ENCODE assay signal across 16 cellular contexts in the genomic region with DNA sequence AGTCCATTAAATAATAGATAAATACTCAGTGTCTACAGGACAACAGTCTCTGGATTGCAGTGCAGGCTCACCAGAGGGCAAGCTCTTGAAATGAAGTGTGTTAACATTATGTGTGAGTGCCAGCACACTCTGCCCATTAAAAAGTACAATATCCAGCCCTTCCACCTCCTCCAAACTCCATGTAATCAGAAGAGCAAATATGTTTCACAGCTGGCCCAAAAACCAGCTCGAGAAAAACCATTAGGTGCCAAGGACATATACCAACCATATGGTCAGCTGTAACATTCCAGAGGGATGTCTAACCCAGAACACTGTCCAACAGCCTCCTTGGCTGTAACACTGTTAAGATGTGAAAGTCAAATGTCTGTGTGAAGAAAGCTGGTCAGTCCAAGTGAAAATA.
DNase-seq lines count a peak whose midpoint lies in the region; ATAC-seq, FAIRE-seq and TF ChIP-seq lines count a peak whose summit lies in the region.
"Had no signal": no experiment of that assay in that cellular context is flagged by ENCODE, and none has a peak within 500 bp of the region (broad histone marks: within the 10 kb centered on the region; RNA-seq: fewer than 3 reads in every experiment).

No MANE protein-coding gene starts in this region.

- peaks cover 4% of the 10 kb centered on the region for H3K9me3 Mint-ChIP-seq in nephron progenitor cell
- H3K9me3 Mint-ChIP-seq in CD4-positive, alpha-beta T cell = no peaks in the 10 kb centered on the region
- H3K9me3 Mint-ChIP-seq: activated B cell treated with CpG ODN at 0.5 μM for 24 hours; stimulated activated naive B cell treated with anti-CD40 and anti-IgM and Interleukin-4, amounts not matched to agents 10 μg/mL and 1 μg/mL and 100 μg/mL, for 72 hours had no signal

- DNase-seq in GM03348 (ENCODE audit: low spot score) (peak; percentile 51), LNCaP clone FGC (ENCODE audit: low read depth) (peak; percentile 13), bronchial epithelial cell (ENCODE audit: low read depth) (peak; percentile 6), nephron progenitor cell (no peak), GM19238 (ENCODE audit: insufficient read length, low spot score) (no peak), ureter (ENCODE audit: low spot score) (no peak)
- DNase-seq in CD4-positive, alpha-beta T cell = no peak
- DNase-seq: activated B cell treated with CpG ODN at 0.5 μM for 24 hours; activated CD8-positive, alpha-beta memory T cell treated with anti-CD3 and anti-CD28 coated beads, Interleukin-2, amount 50 U/mL, for 48 hours; activated naive CD4-positive, alpha-beta T cell treated with anti-CD3 and anti-CD28 coated beads, Interleukin-2, amount 50 U/mL, for 16 hours; COR-L47; hippocampal formation; stimulated activated naive B cell treated with anti-CD40 and anti-IgM and Interleukin-4, amounts not matched to agents 10 μg/mL and 1 μg/mL and 100 μg/mL, for 72 hours; uterus had no signal

- no peak overlapping the region for H3K4me3 ChIP-seq in LNCaP clone FGC (ENCODE audit: low read depth, low read length)
- H3K4me3 ChIP-seq in bronchial epithelial cell (ENCODE audit: low read depth, low read length) = no peak overlapping the region
- H3K4me3 ChIP-seq: uterus had no signal

- H3K9me3 ChIP-seq in CD4-positive, alpha-beta T cell (ENCODE audit: control insufficient read depth, low read length) = no peaks in the 10 kb centered on the region
- H3K9me3 ChIP-seq: uterus had no signal

- TF ChIP-seq CTCF in LNCaP clone FGC (IDR thresholded peaks at IDR 0.05; ENCODE audit: control insufficient read depth, extremely low read depth, insufficient read depth) (no peak), bronchial epithelial cell (IDR thresholded peaks at IDR 0.05; ENCODE audit: insufficient read depth, low read length, severe bottlenecking) (no peak), nephron progenitor cell (IDR thresholded peaks at IDR 0.05) (no peak)
- no peak for TF ChIP-seq CTCF in CD4-positive, alpha-beta T cell (IDR thresholded peaks at IDR 0.05)

- H3K36me3 Mint-ChIP-seq in nephron progenitor cell (ENCODE audit: low read depth) = no peaks in the 10 kb centered on the region
- no peaks in the 10 kb centered on the region for H3K36me3 Mint-ChIP-seq in CD4-positive, alpha-beta T cell (ENCODE audit: low read depth)
- H3K36me3 Mint-ChIP-seq: stimulated activated naive B cell treated with anti-CD40 and anti-IgM and Interleukin-4, amounts not matched to agents 10 μg/mL and 1 μg/mL and 100 μg/mL, for 72 hours had no signal

- H3K36me3 ChIP-seq in bronchial epithelial cell (ENCODE audit: control insufficient read depth, insufficient read depth, low read length) = no peaks in the 10 kb centered on the region
- H3K36me3 ChIP-seq: uterus had no signal

- CTCF ChIA-PET in CD4-positive, alpha-beta T cell (lab: Charles Lee) = no interaction called here

- no peak overlapping the region for H3K4me3 Mint-ChIP-seq in nephron progenitor cell
- no peak overlapping the region for H3K4me3 Mint-ChIP-seq in CD4-positive, alpha-beta T cell
- H3K4me3 Mint-ChIP-seq: activated B cell treated with CpG ODN at 0.5 μM for 24 hours; stimulated activated naive B cell treated with anti-CD40 and anti-IgM and Interleukin-4, amounts not matched to agents 10 μg/mL and 1 μg/mL and 100 μg/mL, for 72 hours had no signal

- no peak for ATAC-seq in CD4-positive, alpha-beta T cell (ENCODE audit: poor library complexity)
- ATAC-seq: HCT116; sciatic nerve; stimulated activated naive B cell treated with anti-CD40 and anti-IgM and Interleukin-4, amounts not matched to agents 10 μg/mL and 1 μg/mL and 100 μg/mL, for 72 hours had no signal

- no peaks in the 10 kb centered on the region for H3K27me3 Mint-ChIP-seq in nephron progenitor cell (ENCODE audit: low read depth, poor library complexity)
- H3K27me3 Mint-ChIP-seq in CD4-positive, alpha-beta T cell = no peaks in the 10 kb centered on the region
- H3K27me3 Mint-ChIP-seq: activated B cell treated with CpG ODN at 0.5 μM for 24 hours had no signal

- intact Hi-C loops in CD4-positive, alpha-beta T cell (cut with DNase I, micrococcal nuclease) = loop anchor here in 1 of 2 experiments (5.0 kb wide), 1 partner anchor 532 kb away; no protein-coding TSS in a partner anchor

- peaks cover 11% of the 10 kb centered on the region for H3K4me1 Mint-ChIP-seq in nephron progenitor cell
- no peaks in the 10 kb centered on the region for H3K4me1 Mint-ChIP-seq in CD4-positive, alpha-beta T cell (ENCODE audit: low read depth)
- H3K4me1 Mint-ChIP-seq: activated B cell treated with CpG ODN at 0.5 μM for 24 hours; stimulated activated naive B cell treated with anti-CD40 and anti-IgM and Interleukin-4, amounts not matched to agents 10 μg/mL and 1 μg/mL and 100 μg/mL, for 72 hours had no signal

- H3K27ac Mint-ChIP-seq in nephron progenitor cell = peak overlapping the region; percentile 12
- no peak overlapping the region for H3K27ac Mint-ChIP-seq in CD4-positive, alpha-beta T cell
- H3K27ac Mint-ChIP-seq: activated B cell treated with CpG ODN at 0.5 μM for 24 hours; stimulated activated naive B cell treated with anti-CD40 and anti-IgM and Interleukin-4, amounts not matched to agents 10 μg/mL and 1 μg/mL and 100 μg/mL, for 72 hours had no signal

- POLR2A ChIA-PET in CD4-positive, alpha-beta T cell (lab: Charles Lee) = no interaction called here

- H3K27ac ChIP-seq in CD4-positive, alpha-beta T cell (ENCODE audit: low read depth, low read length) = no peak overlapping the region
- H3K27ac ChIP-seq: uterus had no signal

- no peaks in the 10 kb centered on the region for H3K27me3 ChIP-seq in bronchial epithelial cell (ENCODE audit: control insufficient read depth, insufficient read depth, low read length)
- H3K27me3 ChIP-seq in CD4-positive, alpha-beta T cell (ENCODE audit: control insufficient read depth, insufficient read depth, low read length) = no peaks in the 10 kb centered on the region
- H3K27me3 ChIP-seq: uterus had no signal

- FAIRE-seq in bronchial epithelial cell (lab: Jason Lieb, UNC) = no peak

Comparison
In these comparisons a context has a peak if more than half of its experiments do, and no peak if none do; other contexts are left out.
1. DNase-seq: peak in GM03348 (single experiment), LNCaP clone FGC (single experiment) and bronchial epithelial cell (single experiment); none in nephron progenitor cell (single experiment), GM19238 (single experiment), CD4-positive, alpha-beta T cell (0 of 10) and ureter (single experiment).